Comparison of ENCODE assay signal across 8 cellular contexts in genomic region chr3:11651900-11652299, GRCh38.
DNase-seq lines count a peak whose midpoint lies in the region; ATAC-seq and TF ChIP-seq lines count a peak whose summit lies in the region.

No MANE protein-coding gene starts in this region.

- no peak overlapping the region for H3K4me3 ChIP-seq in epithelial cell of esophagus (ENCODE audit: low read length)

- DNase-seq in GM13977 (ENCODE audit: low spot score) (peak; percentile 44), NOMO-1 treated with DMSO at 0.1 percent for 48 hours (lab: John Stamatoyannopoulos, UW; ENCODE audit: unreplicated experiment) (peak; percentile 51), epithelial cell of esophagus (ENCODE audit: low read depth) (peak; percentile 31), putamen (ENCODE audit: low spot score) (peak; percentile 34), epidermal melanocyte (ENCODE audit: insufficient read length, low spot score) (no peak), NCI-H345 (lab: John Stamatoyannopoulos, UW) (no peak)

- no peak for ATAC-seq in HG03025 (IDR thresholded peaks at IDR 0.05; ENCODE audit: low FRiP score, unreplicated experiment)
- ATAC-seq in HG02763 (IDR thresholded peaks at IDR 0.05; ENCODE audit: unreplicated experiment) = no peak

- TF ChIP-seq CTCF in GM13977 (IDR thresholded peaks at IDR 0.05; ENCODE audit: extremely low read depth, insufficient read depth, missing control alignments) (peak; percentile 31), epithelial cell of esophagus (IDR thresholded peaks at IDR 0.05; ENCODE audit: insufficient read depth, low read depth, low read length, missing control alignments) (peak; percentile 22)

- in situ Hi-C loops in GM13977 (cut with MboI; ENCODE audit: low pct_unique_long_range_greater_than_20kb, low sequenced_read_pairs, unreplicated experiment) = loop anchor here (10.0 to 25.0 kb wide), 2 partner anchors 277 to 415 kb away; no protein-coding TSS in a partner anchor

Comparison
In these comparisons a context has a peak if more than half of its experiments do, and no peak if none do; other contexts are left out.
1. DNase-seq: peak in GM13977 (single experiment), NOMO-1 treated with DMSO at 0.1 percent for 48 hours (single experiment), epithelial cell of esophagus (single experiment) and putamen (single experiment); none in epidermal melanocyte (single experiment) and NCI-H345 (single experiment).